1 cellular context compared by ENCODE assay signal in genomic region chr5:96045888-96046287, GRCh38.
A peak's percentile ranks its signal among the peaks of the same experiment; 100 is the strongest.
TF ChIP-seq lines count a peak whose summit lies in the region.

No MANE protein-coding gene starts in this region.

TF ChIP-seq in HepG2, 621 proteins besides CTCF, POLR2A, EP300 and RAD21 (continued from another document):
- 0 out of 2 replicates have a peak, but pooled peaks have one; percentile 28 for TF ChIP-seq PAXIP1 (CRISPR knock-in tag; conservative IDR thresholded peaks at IDR 0.05)
- peak; percentile 24; the same call in 1 of the 2 replicates for TF ChIP-seq SOX5 (CRISPR knock-in tag; IDR thresholded peaks at IDR 0.05; ENCODE audit: borderline replicate concordance)
- 0 out of 2 replicates have a peak, but pooled peaks have one; percentile 47 for TF ChIP-seq GATAD2A (CRISPR knock-in tag; IDR thresholded peaks at IDR 0.05)
- 0 out of 2 replicates have a peak, but pooled peaks have one; percentile 19 for TF ChIP-seq MED1 (CRISPR knock-in tag; IDR thresholded peaks at IDR 0.05)
- TF ChIP-seq SOX6 (IDR thresholded peaks at IDR 0.05) = no peak
- TF ChIP-seq SOX6 (CRISPR knock-in tag; IDR thresholded peaks at IDR 0.05) = peak; percentile 15; the same call in 1 of the 2 replicates
- TF ChIP-seq ZNF207 (IDR thresholded peaks at IDR 0.05; ENCODE audit: borderline replicate concordance) = no peak
- TF ChIP-seq MBNL3 (CRISPR knock-in tag; conservative IDR thresholded peaks at IDR 0.05) = no peak
- peak; percentile 80 for TF ChIP-seq POGZ (CRISPR knock-in tag; IDR thresholded peaks at IDR 0.05)
- peak; percentile 14; the same call in 1 of the 2 replicates for TF ChIP-seq BCL6 (CRISPR knock-in tag; IDR thresholded peaks at IDR 0.05)
- no peak for TF ChIP-seq SIN3B (IDR thresholded peaks at IDR 0.05; ENCODE audit: low read length)
- no peak for TF ChIP-seq HNRNPH1 (optimal IDR thresholded peaks at IDR 0.05; ENCODE audit: low read depth, low read length)
- TF ChIP-seq, protein P1, sequence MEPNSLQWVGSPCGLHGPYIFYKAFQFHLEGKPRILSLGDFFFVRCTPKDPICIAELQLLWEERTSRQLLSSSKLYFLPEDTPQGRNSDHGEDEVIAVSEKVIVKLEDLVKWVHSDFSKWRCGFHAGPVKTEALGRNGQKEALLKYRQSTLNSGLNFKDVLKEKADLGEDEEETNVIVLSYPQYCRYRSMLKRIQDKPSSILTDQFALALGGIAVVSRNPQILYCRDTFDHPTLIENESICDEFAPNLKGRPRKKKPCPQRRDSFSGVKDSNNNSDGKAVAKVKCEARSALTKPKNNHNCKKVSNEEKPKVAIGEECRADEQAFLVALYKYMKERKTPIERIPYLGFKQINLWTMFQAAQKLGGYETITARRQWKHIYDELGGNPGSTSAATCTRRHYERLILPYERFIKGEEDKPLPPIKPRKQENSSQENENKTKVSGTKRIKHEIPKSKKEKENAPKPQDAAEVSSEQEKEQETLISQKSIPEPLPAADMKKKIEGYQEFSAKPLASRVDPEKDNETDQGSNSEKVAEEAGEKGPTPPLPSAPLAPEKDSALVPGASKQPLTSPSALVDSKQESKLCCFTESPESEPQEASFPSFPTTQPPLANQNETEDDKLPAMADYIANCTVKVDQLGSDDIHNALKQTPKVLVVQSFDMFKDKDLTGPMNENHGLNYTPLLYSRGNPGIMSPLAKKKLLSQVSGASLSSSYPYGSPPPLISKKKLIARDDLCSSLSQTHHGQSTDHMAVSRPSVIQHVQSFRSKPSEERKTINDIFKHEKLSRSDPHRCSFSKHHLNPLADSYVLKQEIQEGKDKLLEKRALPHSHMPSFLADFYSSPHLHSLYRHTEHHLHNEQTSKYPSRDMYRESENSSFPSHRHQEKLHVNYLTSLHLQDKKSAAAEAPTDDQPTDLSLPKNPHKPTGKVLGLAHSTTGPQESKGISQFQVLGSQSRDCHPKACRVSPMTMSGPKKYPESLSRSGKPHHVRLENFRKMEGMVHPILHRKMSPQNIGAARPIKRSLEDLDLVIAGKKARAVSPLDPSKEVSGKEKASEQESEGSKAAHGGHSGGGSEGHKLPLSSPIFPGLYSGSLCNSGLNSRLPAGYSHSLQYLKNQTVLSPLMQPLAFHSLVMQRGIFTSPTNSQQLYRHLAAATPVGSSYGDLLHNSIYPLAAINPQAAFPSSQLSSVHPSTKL (CRISPR knock-in tag; IDR thresholded peaks at IDR 0.05) = peak; percentile 32; the same call in 1 of the 2 replicates
- TF ChIP-seq CREM (IDR thresholded peaks at IDR 0.05) = 0 out of 2 replicates have a peak, but pooled peaks have one; percentile 19
- no peak for TF ChIP-seq CREM (CRISPR knock-in tag; IDR thresholded peaks at IDR 0.05)
- no peak for TF ChIP-seq ZBTB38 (CRISPR knock-in tag; IDR thresholded peaks at IDR 0.05)
- TF ChIP-seq ZNF362 (CRISPR knock-in tag; IDR thresholded peaks at IDR 0.05; ENCODE audit: borderline replicate concordance) = peak; percentile 88
- peak; percentile 86 for TF ChIP-seq ZMYM4 (CRISPR knock-in tag; IDR thresholded peaks at IDR 0.05)
- TF ChIP-seq ZMYM2 (CRISPR knock-in tag; IDR thresholded peaks at IDR 0.05) = peak; percentile 62; the same call in 1 of the 2 replicates
- 0 out of 2 replicates have a peak, but pooled peaks have one; percentile 11 for TF ChIP-seq SAP130 (CRISPR knock-in tag; IDR thresholded peaks at IDR 0.05; ENCODE audit: low read depth)
- peak; percentile 6; the same call in 1 of the 2 replicates for TF ChIP-seq FOXA3 (CRISPR knock-in tag; IDR thresholded peaks at IDR 0.05)
- no peak for TF ChIP-seq SNAPC2 (CRISPR knock-in tag; IDR thresholded peaks at IDR 0.05)
- TF ChIP-seq PHF21A (CRISPR knock-in tag; IDR thresholded peaks at IDR 0.05) = no peak
- peak; percentile 60; the same call in 1 of the 2 replicates for TF ChIP-seq ELF1 (CRISPR knock-in tag; IDR thresholded peaks at IDR 0.05)
- TF ChIP-seq ETV5 (CRISPR knock-in tag; IDR thresholded peaks at IDR 0.05; ENCODE audit: borderline replicate concordance) = peak; percentile 61; the same call in 1 of the 2 replicates
- TF ChIP-seq HNF4A (CRISPR knock-in tag; IDR thresholded peaks at IDR 0.05) = peak; percentile 74; the same call in 1 of the 2 replicates
- TF ChIP-seq ZMYM3 (CRISPR knock-in tag; IDR thresholded peaks at IDR 0.05) = 0 out of 2 replicates have a peak, but pooled peaks have one; percentile 48
